In the genomic region with DNA sequence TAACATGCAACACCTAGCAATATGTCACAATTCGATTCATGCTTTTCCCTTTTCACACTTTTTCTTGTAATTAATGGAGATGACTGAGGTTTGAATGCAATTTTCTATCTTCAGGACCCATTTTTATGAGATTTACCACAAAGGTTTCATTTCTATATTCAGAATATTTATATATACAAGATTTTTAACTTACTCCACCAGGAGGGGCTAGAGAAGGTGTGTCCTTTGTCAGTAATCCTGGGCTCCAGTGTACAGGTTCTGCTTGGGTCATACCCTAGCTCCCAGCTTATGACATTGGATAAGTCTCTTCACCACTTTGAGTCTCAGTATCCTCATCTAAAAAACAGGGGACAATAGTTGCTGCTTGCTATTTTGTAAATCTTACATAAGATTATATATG, we compare ENCODE assay signal across 23 cellular contexts.
DNase-seq lines count a peak whose midpoint lies in the region; ATAC-seq and TF ChIP-seq lines count a peak whose summit lies in the region.
"Had no signal": no experiment of that assay in that cellular context is flagged by ENCODE, and none has a peak within 500 bp of the region (broad histone marks: within the 10 kb centered on the region; RNA-seq: fewer than 3 reads in every experiment).

No MANE protein-coding gene starts in this region.

- peaks cover 9% of the 10 kb centered on the region for H3K9me3 Mint-ChIP-seq in Calu3 (ENCODE audit: low read depth, unreplicated experiment)
- H3K9me3 Mint-ChIP-seq: dendritic cell treated with granulocyte-macrophage colony-stimulating factor and Interleukin-4, amounts not matched to agents 40 ng/mL and 50 ng/mL, for 4 days had no signal

- no peaks in the 10 kb centered on the region for H3K4me1 Mint-ChIP-seq in Calu3 (ENCODE audit: low read depth, unreplicated experiment)
- H3K4me1 Mint-ChIP-seq: IgD-negative memory B cell, immature natural killer cell, nephron had no signal

- H3K36me3 Mint-ChIP-seq in Calu3 (ENCODE audit: insufficient read depth, unreplicated experiment) = no peaks in the 10 kb centered on the region
- H3K36me3 Mint-ChIP-seq: IgD-negative memory B cell had no signal

- no peak overlapping the region for H3K4me3 Mint-ChIP-seq in Calu3 (ENCODE audit: low read depth, unreplicated experiment)
- H3K4me3 Mint-ChIP-seq: dendritic cell treated with granulocyte-macrophage colony-stimulating factor and Interleukin-4, amounts not matched to agents 40 ng/mL and 50 ng/mL, for 4 days; IgD-negative memory B cell; immature natural killer cell; nephron had no signal

- CTCF ChIA-PET in Calu3 (lab: Charles Lee) = no interaction called here

- no peak for ATAC-seq in HG02973 (IDR thresholded peaks at IDR 0.05; ENCODE audit: unreplicated experiment)
- ATAC-seq: left lung, right lobe of liver had no signal

- H3K27me3 Mint-ChIP-seq in Calu3 (ENCODE audit: unreplicated experiment) = no peaks in the 10 kb centered on the region

- H3K27ac Mint-ChIP-seq in Calu3 (ENCODE audit: unreplicated experiment) = no peak overlapping the region
- H3K27ac Mint-ChIP-seq: dendritic cell treated with granulocyte-macrophage colony-stimulating factor and Interleukin-4, amounts not matched to agents 40 ng/mL and 50 ng/mL, for 4 days; IgD-negative memory B cell; immature natural killer cell; nephron had no signal

- H3K4me3 ChIP-seq in astrocyte of the spinal cord (ENCODE audit: low read depth, low read length) = no peak overlapping the region
- H3K4me3 ChIP-seq: left lung, right lobe of liver, SJSA1, upper lobe of left lung had no signal

- BruUV-seq in Calu3 (replicated peaks; lab: Mats Ljungman, UMichigan) = no TSS peak

- in situ Hi-C loops in astrocyte of the spinal cord (cut with HindIII; ENCODE audit: low sequenced_read_pairs) = no loop called here

- peak; percentile 17 for TF ChIP-seq CTCF in astrocyte of the spinal cord (IDR thresholded peaks at IDR 0.05; ENCODE audit: low read depth, low read length)
- TF ChIP-seq CTCF in Calu3 (IDR thresholded peaks at IDR 0.05; ENCODE audit: unreplicated experiment) = no peak

- intact Hi-C loops in Calu3 (cut with micrococcal nuclease; ENCODE audit: unreplicated experiment) = no loop called here

- DNase-seq in DMS53 (lab: John Stamatoyannopoulos, UW) (peak; percentile 12), DMS53 treated with DMSO at 0.1 percent for 48 hours (lab: John Stamatoyannopoulos, UW; ENCODE audit: unreplicated experiment) (no peak), NAMALWA (ENCODE audit: low spot score) (peak; percentile 2), astrocyte of the spinal cord (ENCODE audit: low read depth, low spot score) (no peak), lung microvascular endothelial cell (ENCODE audit: low read depth in 2 of 2) (peak; percentile 3 to 11), Calu3 (no peak)
- no peak for DNase-seq in NK-92 treated with Interleukin-12 subunit alpha and Interleukin-12 subunit beta, amount 100 ng/mL, for 24 hours (lab: John Stamatoyannopoulos, UW)
- DNase-seq: 8988T; activated CD4-positive, alpha-beta T cell treated with anti-CD3 and anti-CD28 coated beads, Interleukin-2, amount 50 U/mL, for 48 hours; activated CD4-positive, CD25-positive, alpha-beta regulatory T cell; activated effector memory CD4-positive, alpha-beta T cell treated with anti-CD3 and anti-CD28 coated beads, Interleukin-2, amount 50 U/mL, for 16 hours; immature natural killer cell; left lung; NCI-H1436; NCI-H2171 treated with DMSO at 0.1 percent for 48 hours; NCI-H526; right lobe of liver; upper lobe of left lung had no signal

Comparison
In these comparisons a context has a peak if more than half of its experiments do, and no peak if none do; other contexts are left out.
1. DNase-seq: peak in DMS53 (single experiment), NAMALWA (single experiment) and lung microvascular endothelial cell (2 of 2); none in DMS53 treated with DMSO at 0.1 percent for 48 hours (single experiment), astrocyte of the spinal cord (single experiment), Calu3 (single experiment) and NK-92 treated with Interleukin-12 subunit alpha and Interleukin-12 subunit beta, amount 100 ng/mL, for 24 hours (single experiment).